10 cellular contexts compared by ENCODE assay signal in genomic region chr17:82107341-82107860, GRCh38. TPM values are rescaled to one million over a fixed set of nuclear protein-coding genes. Genes with fewer than 3 reads are reported as not detected.
DNase-seq lines count a peak whose midpoint lies in the region; ATAC-seq and TF ChIP-seq lines count a peak whose summit lies in the region.
"Had no signal": no experiment of that assay in that cellular context is flagged by ENCODE, and none has a peak within 500 bp of the region (broad histone marks: within the 10 kb centered on the region; RNA-seq: fewer than 3 reads in every experiment).

No MANE protein-coding gene starts in this region.

- H4K20me1 ChIP-seq in OCI-LY3 (ENCODE audit: insufficient read depth, low read length) = no peaks in the 10 kb centered on the region

- peak overlapping the region; percentile 98 for H3K4me2 ChIP-seq in OCI-LY3 (ENCODE audit: low read length)

- no peaks in the 10 kb centered on the region for H3K79me2 ChIP-seq in OCI-LY3 (ENCODE audit: low read length)

- H3K9ac ChIP-seq in OCI-LY3 (ENCODE audit: low read length) = no peak overlapping the region

- no peak for ATAC-seq in stimulated activated naive B cell treated with anti-CD40 and anti-IgM and Interleukin-4, amounts not matched to agents 10 μg/mL and 1 μg/mL and 100 μg/mL, for 72 hours (replicated peaks)
- no peak for ATAC-seq in HG03457 (IDR thresholded peaks at IDR 0.05; ENCODE audit: unreplicated experiment)
- ATAC-seq in HG02798 (IDR thresholded peaks at IDR 0.05; ENCODE audit: poor library complexity, unreplicated experiment) = no peak

- TF ChIP-seq POLR2A in esophagus squamous epithelium (IDR thresholded peaks at IDR 0.05) = no peak

- peaks cover 22 to 41% of the 10 kb centered on the region in 2 donors for H3K4me1 Mint-ChIP-seq in stimulated activated naive B cell treated with anti-CD40 and anti-IgM and Interleukin-4, amounts not matched to agents 10 μg/mL and 1 μg/mL and 100 μg/mL, for 72 hours

- H3K4me3 ChIP-seq in OCI-LY3 (ENCODE audit: low read length) (peak overlapping the region; percentile 87; the same call in 1 of the 2 replicates), esophagus squamous epithelium (no peak overlapping the region), coronary artery (no peak overlapping the region)
- H3K4me3 ChIP-seq: mucosa of descending colon had no signal

- H3K9me3 Mint-ChIP-seq in stimulated activated naive B cell treated with anti-CD40 and anti-IgM and Interleukin-4, amounts not matched to agents 10 μg/mL and 1 μg/mL and 100 μg/mL, for 72 hours = no peaks in the 10 kb centered on the region

- H3K36me3 ChIP-seq in OCI-LY3 (replicated peaks; ENCODE audit: low read depth, low read length) = no peaks in the 10 kb centered on the region
- H3K36me3 ChIP-seq in esophagus squamous epithelium = peaks cover 0 to 3% (median 0%) of the 10 kb centered on the region in 3 donors

- H3K27ac ChIP-seq in OCI-LY3 (ENCODE audit: low read length) = no peak overlapping the region
- H3K27ac ChIP-seq in esophagus squamous epithelium = peak overlapping the region in 3 of 4 donors; percentile 86 to 91 (median 86)
- peak overlapping the region in 1 of 2 donors; percentile 82 for H3K27ac ChIP-seq in coronary artery

- no peaks in the 10 kb centered on the region for H3K27me3 ChIP-seq in OCI-LY3 (ENCODE audit: low read depth, low read length)
- H3K27me3 ChIP-seq in esophagus squamous epithelium = no peaks in the 10 kb centered on the region

- H2AFZ ChIP-seq in OCI-LY3 (ENCODE audit: low read depth, low read length) = no peak overlapping the region

- intact Hi-C loops in esophagus squamous epithelium (cut with DNase I) = no loop called here

- H3K4me3 Mint-ChIP-seq in stimulated activated naive B cell treated with anti-CD40 and anti-IgM and Interleukin-4, amounts not matched to agents 10 μg/mL and 1 μg/mL and 100 μg/mL, for 72 hours = peak overlapping the region; percentile 93 to 97

- H3K4me1 ChIP-seq in OCI-LY3 (ENCODE audit: low read length) (peaks cover 17% of the 10 kb centered on the region), esophagus squamous epithelium (peaks cover 41 to 77% (median 45%) of the 10 kb centered on the region in 3 donors)

- H3K9me3 ChIP-seq in OCI-LY3 (ENCODE audit: insufficient read depth, low read length) = no peaks in the 10 kb centered on the region
- no peaks in the 10 kb centered on the region for H3K9me3 ChIP-seq in esophagus squamous epithelium
- H3K9me3 ChIP-seq: mucosa of descending colon had no signal

- peak; percentile 21; the same call in 1 of the 2 replicates for TF ChIP-seq CTCF in OCI-LY3 (IDR thresholded peaks at IDR 0.05; ENCODE audit: low read depth, low read length)
- peak in 2 of 6 experiments; percentile 7 to 25 for TF ChIP-seq CTCF in esophagus squamous epithelium (IDR thresholded peaks at IDR 0.05)
- TF ChIP-seq CTCF in coronary artery (IDR thresholded peaks at IDR 0.05) = no peak

- no peak overlapping the region for H3K27ac Mint-ChIP-seq in stimulated activated naive B cell treated with anti-CD40 and anti-IgM and Interleukin-4, amounts not matched to agents 10 μg/mL and 1 μg/mL and 100 μg/mL, for 72 hours

- peak; percentile 57 for DNase-seq in activated CD8-positive, alpha-beta memory T cell treated with anti-CD3 and anti-CD28 coated beads, Interleukin-2, amount 50 U/mL, for 48 hours
- DNase-seq in activated CD8-positive, alpha-beta memory T cell treated with anti-CD3 and anti-CD28 coated beads, Interleukin-2, amount 50 U/mL, for 4 hours = no peak
- DNase-seq in esophagus squamous epithelium (lab: John Stamatoyannopoulos, UW) (no peak), coronary artery (ENCODE audit: low spot score) (no peak)
- DNase-seq in stimulated activated naive B cell treated with anti-CD40 and anti-IgM and Interleukin-4, amounts not matched to agents 10 μg/mL and 1 μg/mL and 100 μg/mL, for 72 hours = no peak

- H3K27me3 Mint-ChIP-seq in stimulated activated naive B cell treated with anti-CD40 and anti-IgM and Interleukin-4, amounts not matched to agents 10 μg/mL and 1 μg/mL and 100 μg/mL, for 72 hours = no peaks in the 10 kb centered on the region
- H3K27me3 Mint-ChIP-seq: activated naive CD8-positive, alpha-beta T cell had no signal

- H3K36me3 Mint-ChIP-seq in stimulated activated naive B cell treated with anti-CD40 and anti-IgM and Interleukin-4, amounts not matched to agents 10 μg/mL and 1 μg/mL and 100 μg/mL, for 72 hours = peaks cover 6 to 9% of the 10 kb centered on the region in 2 donors
- H3K36me3 Mint-ChIP-seq: activated naive CD8-positive, alpha-beta T cell had no signal

- WGBS in esophagus squamous epithelium, 2 donors = 72% methylated on average over 15 of the region's 24 CpGs; no CpG with 5 or more reads in 1 of the 2 donors

RNA-seq across cellular contexts. Expression of gene FASN, which starts 9.4 kb away (rescaled TPM):
- total RNA-seq in esophagus squamous epithelium = 100 to 1,000 TPM in 2 of 4 donors, 10 to 100 TPM in 2; 72.8 to 302 (median 143) TPM

RNA-seq across cellular contexts. Expression of gene DUS1L, which starts 41.8 kb away (rescaled TPM):
- total RNA-seq in esophagus squamous epithelium = 100 to 1,000 TPM in 3 of 4 donors, 10 to 100 TPM in 1; 53.3 to 125 (median 105) TPM

RNA-seq across cellular contexts. Expression of gene GPS1, which starts 55.7 kb away (rescaled TPM):
- 10 to 100 TPM; 62.8 to 76.9 (median 69.5) TPM for total RNA-seq in esophagus squamous epithelium

RNA-seq across cellular contexts. Expression of gene RFNG, which starts 55.8 kb away (rescaled TPM):
- total RNA-seq in esophagus squamous epithelium = 10 to 100 TPM; 24.9 to 38.1 (median 31.2) TPM
